In the genomic region with DNA sequence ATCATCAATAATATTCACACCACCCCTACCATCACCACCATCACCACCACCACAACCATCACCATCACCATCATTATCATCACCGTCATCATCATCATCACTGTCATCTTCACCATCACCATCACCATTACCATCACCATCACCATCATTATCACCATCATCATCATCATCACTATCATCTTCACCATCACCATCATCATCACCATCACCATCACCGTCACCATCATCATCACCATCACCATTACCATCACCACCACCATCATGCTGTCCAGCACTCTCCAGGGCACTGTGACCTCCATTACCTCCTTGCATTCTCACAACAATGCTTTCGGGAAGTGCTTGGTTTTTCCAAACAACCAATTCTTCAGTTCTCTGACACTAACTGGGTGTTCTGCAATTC, we compare ENCODE assay signal across 18 cellular contexts. TPM values are rescaled to one million over a fixed set of nuclear protein-coding genes. Genes with fewer than 3 reads are reported as not detected.
A peak's percentile ranks its signal among the peaks of the same experiment; 100 is the strongest.
DNase-seq lines count a peak whose midpoint lies in the region; ATAC-seq, FAIRE-seq and TF ChIP-seq lines count a peak whose summit lies in the region.
"Had no signal": no experiment of that assay in that cellular context is flagged by ENCODE, and none has a peak within 500 bp of the region (broad histone marks: within the 10 kb centered on the region; RNA-seq: fewer than 3 reads in every experiment).

No MANE protein-coding gene starts in this region.

- intact Hi-C loops in thyroid gland (cut with DNase I) = no loop called here

- H3K27ac Mint-ChIP-seq in WTC11 = peak overlapping the region; percentile 28
- peak overlapping the region; percentile 29 for H3K27ac Mint-ChIP-seq in glutamatergic neuron (ENCODE audit: unreplicated experiment)
- H3K27ac Mint-ChIP-seq in stimulated activated naive B cell treated with anti-CD40 and anti-IgM and Interleukin-4, amounts not matched to agents 10 μg/mL and 1 μg/mL and 100 μg/mL, for 72 hours = peak overlapping the region; percentile 14
- H3K27ac Mint-ChIP-seq: CD4-positive, CD25-positive, alpha-beta regulatory T cell; HFFc6 had no signal

- DNase-seq in GM12891 (ENCODE audit: insufficient read length, low spot score) = no peak
- DNase-seq in WTC11 (ENCODE audit: low spot score) = no peak
- no peak for DNase-seq in glutamatergic neuron
- no peak for DNase-seq in stimulated activated naive B cell treated with anti-CD40 and anti-IgM and Interleukin-4, amounts not matched to agents 10 μg/mL and 1 μg/mL and 100 μg/mL, for 72 hours
- DNase-seq in thyroid gland = no peak
- DNase-seq: ACHN; Calu3; CD4-positive, CD25-positive, alpha-beta regulatory T cell; DND-41; GDM1; GOT3; HFFc6 had no signal

- H3K36me3 Mint-ChIP-seq in WTC11 (peaks cover 15% of the 10 kb centered on the region), glutamatergic neuron (ENCODE audit: unreplicated experiment) (peaks cover 4% of the 10 kb centered on the region)
- peaks cover 2 to 9% of the 10 kb centered on the region in 2 donors for H3K36me3 Mint-ChIP-seq in stimulated activated naive B cell treated with anti-CD40 and anti-IgM and Interleukin-4, amounts not matched to agents 10 μg/mL and 1 μg/mL and 100 μg/mL, for 72 hours

- H3K36me3 ChIP-seq in thyroid gland = no peaks in the 10 kb centered on the region
- H3K36me3 ChIP-seq: BLaER1 treated with 17β-estradiol and CSF1 and Interleukin-3, amounts not matched to agents 10 nM and 100 nM; HAP-1 had no signal

- peaks cover 3% of the 10 kb centered on the region; the same call in 1 of the 2 replicates for H3K27me3 Mint-ChIP-seq in WTC11 (ENCODE audit: low read depth)
- peaks cover 8% of the 10 kb centered on the region for H3K27me3 Mint-ChIP-seq in glutamatergic neuron (ENCODE audit: unreplicated experiment)
- peaks cover 0 to 10% of the 10 kb centered on the region in 2 donors for H3K27me3 Mint-ChIP-seq in stimulated activated naive B cell treated with anti-CD40 and anti-IgM and Interleukin-4, amounts not matched to agents 10 μg/mL and 1 μg/mL and 100 μg/mL, for 72 hours

- no peaks in the 10 kb centered on the region for H3K4me1 ChIP-seq in thyroid gland

- no peak overlapping the region for H3K4me3 ChIP-seq in thyroid gland (replicated peaks in 1 of 3)
- H3K4me3 ChIP-seq: BLaER1 treated with 17β-estradiol and CSF1 and Interleukin-3, amounts not matched to agents 10 nM and 100 nM; HAP-1 had no signal

- 96 to 97% methylated on average over 3 of the region's 3 CpGs for WGBS in thyroid gland, 2 donors

- no peaks in the 10 kb centered on the region for H3K9me3 ChIP-seq in thyroid gland
- H3K9me3 ChIP-seq: HAP-1 had no signal

- peak; percentile 16 for FAIRE-seq in GM12891 (lab: Jason Lieb, UNC)

- H3K27me3 ChIP-seq in thyroid gland = no peaks in the 10 kb centered on the region
- H3K27me3 ChIP-seq: BLaER1 treated with 17β-estradiol and CSF1 and Interleukin-3, amounts not matched to agents 10 nM and 100 nM had no signal

- peaks cover 37% of the 10 kb centered on the region for H3K4me1 Mint-ChIP-seq in WTC11
- peaks cover 8% of the 10 kb centered on the region for H3K4me1 Mint-ChIP-seq in glutamatergic neuron (ENCODE audit: low read depth, unreplicated experiment)
- H3K4me1 Mint-ChIP-seq in stimulated activated naive B cell treated with anti-CD40 and anti-IgM and Interleukin-4, amounts not matched to agents 10 μg/mL and 1 μg/mL and 100 μg/mL, for 72 hours = peaks cover 0 to 2% of the 10 kb centered on the region in 2 donors
- H3K4me1 Mint-ChIP-seq: CD4-positive, CD25-positive, alpha-beta regulatory T cell had no signal

- CTCF ChIA-PET in WTC11 (lab: Charles Lee) = no interaction called here

- H3K9me3 Mint-ChIP-seq in WTC11 (peaks cover 24% of the 10 kb centered on the region), glutamatergic neuron (ENCODE audit: unreplicated experiment) (peaks cover 9% of the 10 kb centered on the region)
- peaks cover 6 to 10% of the 10 kb centered on the region in 2 donors for H3K9me3 Mint-ChIP-seq in stimulated activated naive B cell treated with anti-CD40 and anti-IgM and Interleukin-4, amounts not matched to agents 10 μg/mL and 1 μg/mL and 100 μg/mL, for 72 hours
- H3K9me3 Mint-ChIP-seq: HFFc6 had no signal

- POLR2A ChIA-PET in WTC11 (lab: Charles Lee) = no interaction called here

- H3K4me3 Mint-ChIP-seq in WTC11 (no peak overlapping the region), glutamatergic neuron (ENCODE audit: unreplicated experiment) (no peak overlapping the region)
- H3K4me3 Mint-ChIP-seq in stimulated activated naive B cell treated with anti-CD40 and anti-IgM and Interleukin-4, amounts not matched to agents 10 μg/mL and 1 μg/mL and 100 μg/mL, for 72 hours = no peak overlapping the region
- H3K4me3 Mint-ChIP-seq: CD4-positive, CD25-positive, alpha-beta regulatory T cell; HFFc6 had no signal

- TF ChIP-seq CTCF in WTC11 (IDR thresholded peaks at IDR 0.05) (no peak), glutamatergic neuron (IDR thresholded peaks at IDR 0.05; ENCODE audit: partially characterized antibody, unreplicated experiment) (no peak), thyroid gland (IDR thresholded peaks at IDR 0.05) (no peak)

- ATAC-seq in WTC11 = no peak
- ATAC-seq in stimulated activated naive B cell treated with anti-CD40 and anti-IgM and Interleukin-4, amounts not matched to agents 10 μg/mL and 1 μg/mL and 100 μg/mL, for 72 hours (replicated peaks) = no peak
- no peak for ATAC-seq in GM21717 (IDR thresholded peaks at IDR 0.05; ENCODE audit: unreplicated experiment)
- ATAC-seq in SK-N-SH treated with all-trans-retinoic acid at 6 μM for 48 hours = no peak

- H3K27ac ChIP-seq in thyroid gland = no peak overlapping the region
- H3K27ac ChIP-seq: BLaER1 treated with 17β-estradiol and CSF1 and Interleukin-3, amounts not matched to agents 10 nM and 100 nM had no signal

- TF ChIP-seq POLR2A in GM12891 (IDR thresholded peaks at IDR 0.05; ENCODE audit: low read depth, low read length) = no peak
- TF ChIP-seq POLR2A in thyroid gland (IDR thresholded peaks at IDR 0.05) = no peak

TF ChIP-seq in GM12891, 5 proteins besides CTCF, POLR2A, EP300 and RAD21:
- no peak for TF ChIP-seq POU2F2 (IDR thresholded peaks at IDR 0.05; ENCODE audit: low read depth, low read length)

TF ChIP-seq in WTC11, 78 proteins besides CTCF, POLR2A, EP300 and RAD21:
- TF ChIP-seq, protein P1, sequence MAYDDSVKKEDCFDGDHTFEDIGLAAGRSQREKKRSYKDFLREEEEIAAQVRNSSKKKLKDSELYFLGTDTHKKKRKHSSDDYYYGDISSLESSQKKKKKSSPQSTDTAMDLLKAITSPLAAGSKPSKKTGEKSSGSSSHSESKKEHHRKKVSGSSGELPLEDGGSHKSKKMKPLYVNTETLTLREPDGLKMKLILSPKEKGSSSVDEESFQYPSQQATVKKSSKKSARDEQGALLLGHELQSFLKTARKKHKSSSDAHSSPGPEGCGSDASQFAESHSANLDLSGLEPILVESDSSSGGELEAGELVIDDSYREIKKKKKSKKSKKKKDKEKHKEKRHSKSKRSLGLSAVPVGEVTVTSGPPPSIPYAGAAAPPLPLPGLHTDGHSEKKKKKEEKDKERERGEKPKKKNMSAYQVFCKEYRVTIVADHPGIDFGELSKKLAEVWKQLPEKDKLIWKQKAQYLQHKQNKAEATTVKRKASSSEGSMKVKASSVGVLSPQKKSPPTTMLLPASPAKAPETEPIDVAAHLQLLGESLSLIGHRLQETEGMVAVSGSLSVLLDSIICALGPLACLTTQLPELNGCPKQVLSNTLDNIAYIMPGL (CRISPR knock-in tag; IDR thresholded peaks at IDR 0.05) = no peak

TF ChIP-seq in SK-N-SH treated with all-trans-retinoic acid at 6 μM for 48 hours, 23 proteins besides CTCF, POLR2A, EP300 and RAD21:
- no peak for TF ChIP-seq ARNTL (CRISPR knock-in tag; IDR thresholded peaks at IDR 0.05; ENCODE audit: borderline replicate concordance, low read depth)
- no peak for TF ChIP-seq CSDC2 (CRISPR knock-in tag; IDR thresholded peaks at IDR 0.05)
- TF ChIP-seq, protein P2, sequence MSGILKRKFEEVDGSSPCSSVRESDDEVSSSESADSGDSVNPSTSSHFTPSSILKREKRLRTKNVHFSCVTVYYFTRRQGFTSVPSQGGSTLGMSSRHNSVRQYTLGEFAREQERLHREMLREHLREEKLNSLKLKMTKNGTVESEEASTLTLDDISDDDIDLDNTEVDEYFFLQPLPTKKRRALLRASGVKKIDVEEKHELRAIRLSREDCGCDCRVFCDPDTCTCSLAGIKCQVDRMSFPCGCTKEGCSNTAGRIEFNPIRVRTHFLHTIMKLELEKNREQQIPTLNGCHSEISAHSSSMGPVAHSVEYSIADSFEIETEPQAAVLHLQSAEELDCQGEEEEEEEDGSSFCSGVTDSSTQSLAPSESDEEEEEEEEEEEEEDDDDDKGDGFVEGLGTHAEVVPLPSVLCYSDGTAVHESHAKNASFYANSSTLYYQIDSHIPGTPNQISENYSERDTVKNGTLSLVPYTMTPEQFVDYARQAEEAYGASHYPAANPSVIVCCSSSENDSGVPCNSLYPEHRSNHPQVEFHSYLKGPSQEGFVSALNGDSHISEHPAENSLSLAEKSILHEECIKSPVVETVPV (CRISPR knock-in tag; IDR thresholded peaks at IDR 0.05) = no peak
- no peak for TF ChIP-seq ZNF565 (CRISPR knock-in tag; conservative IDR thresholded peaks at IDR 0.05; ENCODE audit: low read depth)
- no peak for TF ChIP-seq TOX (CRISPR knock-in tag; IDR thresholded peaks at IDR 0.05; ENCODE audit: borderline replicate concordance)

RNA-seq across cellular contexts. Expression of a gene that starts 13.1 kb away (rescaled TPM):
- polyA plus RNA-seq in GM12891 (2012; ENCODE audit: low read depth, missing spikeins) = not detected
- not detected in 3 replicates for total RNA-seq in WTC11 (2021)
- total RNA-seq in glutamatergic neuron (ENCODE audit: unreplicated experiment) = not detected
- under 1 TPM in 1 of 4 donors, not detected in 3; 0.54 TPM for total RNA-seq in thyroid gland
- total RNA-seq: A172; Calu3; CD4-positive, CD25-positive, alpha-beta regulatory T cell; HFFc6; HT1080 had no signal
- polyA plus RNA-seq: CD4-positive, CD25-positive, alpha-beta regulatory T cell had no signal

RNA-seq across cellular contexts. Expression of a gene that starts 49.3 kb away (rescaled TPM):
- 0.31 TPM for polyA plus RNA-seq in GM12891 (2012; ENCODE audit: low read depth, missing spikeins)
- total RNA-seq in WTC11 (2021) (0.42 to 0.44 TPM (median 0.44 TPM) in 3 replicates), glutamatergic neuron (ENCODE audit: unreplicated experiment) (0.32 TPM), thyroid gland (under 1 TPM in 3 of 4 donors, not detected in 1; 0.11 to 0.73 (median 0.67) TPM)
- total RNA-seq: A172, Calu3, HFFc6, HT1080 had no signal
